Comparison of ENCODE assay signal across 9 cellular contexts in the genomic region with DNA sequence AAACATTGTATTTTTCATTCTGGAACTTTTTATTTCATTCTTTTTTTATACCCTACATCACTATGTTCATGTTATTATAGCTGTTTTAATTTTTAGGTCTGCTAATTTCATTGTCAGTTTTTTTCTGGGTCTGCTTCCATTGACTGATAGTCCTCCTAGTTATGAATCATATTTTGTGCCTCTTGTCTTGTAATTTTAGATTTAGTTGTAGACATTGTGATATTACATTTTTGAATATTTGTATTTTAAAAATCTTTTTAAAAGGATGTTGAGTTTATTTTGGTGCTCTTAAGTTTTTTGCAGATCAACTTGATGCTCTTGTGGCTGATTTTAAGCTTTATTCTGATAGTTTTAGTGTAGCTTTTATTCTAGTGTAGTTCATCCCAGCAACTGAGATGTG.
"Had no signal": no experiment of that assay in that cellular context is flagged by ENCODE, and none has a peak within 500 bp of the region (broad histone marks: within the 10 kb centered on the region; RNA-seq: fewer than 3 reads in every experiment).

No MANE protein-coding gene starts in this region.

- H3K27ac ChIP-seq: HL-60, KMS-11 had no signal

- H3K4me3 Mint-ChIP-seq: IgD-negative memory B cell had no signal

- H3K27ac Mint-ChIP-seq: IgD-negative memory B cell had no signal

- FAIRE-seq: HepG2, HTR-8/SVneo, K562 had no signal

- H3K4me3 ChIP-seq: K562 had no signal

- ATAC-seq: HepG2, K562 had no signal

- DNase-seq: IMR-90, KBM-7, KG1 had no signal

- H3K27me3 Mint-ChIP-seq: IgD-negative memory B cell had no signal
